ENCODE assay signal across 8 cellular contexts in genomic region chr15:60255390-60255789, GRCh38.
A peak's percentile ranks its signal among the peaks of the same experiment; 100 is the strongest.
DNase-seq lines count a peak whose midpoint lies in the region; ATAC-seq, FAIRE-seq and TF ChIP-seq lines count a peak whose summit lies in the region.

No MANE protein-coding gene starts in this region.

- peak; percentile 40 for DNase-seq in activated CD4-positive, alpha-beta T cell treated with anti-CD3 and anti-CD28 coated beads for 48 hours
- DNase-seq in activated CD4-positive, alpha-beta T cell treated with anti-CD3 and anti-CD28 coated beads, Interleukin-2, amount 50 U/mL, for 1 hour, result no peak
- DNase-seq in left lung (no peak), kidney (no peak), testis (no peak), Right ventricle myocardium inferior (ENCODE audit: missing footprints) (no peak)

- intact Hi-C loops in left lung (cut with DNase I) (no loop called here), kidney (cut with DNase I) (no loop called here), testis (cut with DNase I; ENCODE audit: low total_unique reads) (no loop called here), Right ventricle myocardium inferior (cut with DNase I) (no loop called here)

- FAIRE-seq in kidney (lab: Jason Lieb, UNC), result no peak

- H3K4me2 ChIP-seq in OCI-LY3 (ENCODE audit: low read length), result peak overlapping the region; percentile 70

- H3K4me3 ChIP-seq in OCI-LY3 (ENCODE audit: low read length) (peak overlapping the region; percentile 32; the same call in 1 of the 2 replicates), left lung (no peak overlapping the region), kidney (ENCODE audit: low read length in 2 of 2) (no peak overlapping the region), testis (no peak overlapping the region)

- H3K4me1 ChIP-seq in OCI-LY3 (ENCODE audit: low read length) (peaks cover 16% of the 10 kb centered on the region), left lung (peaks cover 0 to 5% of the 10 kb centered on the region in 2 donors), kidney (ENCODE audit: control insufficient read depth in 1 of 2, insufficient read depth in 1 of 2, low read depth in 1 of 2, low read length in 2 of 2) (no peaks in the 10 kb centered on the region), testis (no peaks in the 10 kb centered on the region)

- H3K27ac ChIP-seq in OCI-LY3 (ENCODE audit: low read length) (no peak overlapping the region), left lung (no peak overlapping the region), kidney (ENCODE audit: low read depth in 2 of 2, low read length in 2 of 2) (no peak overlapping the region), testis (no peak overlapping the region)

- no peaks in the 10 kb centered on the region for H3K79me2 ChIP-seq in OCI-LY3 (ENCODE audit: low read length)

- H3K27me3 ChIP-seq in OCI-LY3 (ENCODE audit: low read depth, low read length), result no peaks in the 10 kb centered on the region
- H3K27me3 ChIP-seq in left lung, result no peaks in the 10 kb centered on the region
- H3K27me3 ChIP-seq in testis, result no peaks in the 10 kb centered on the region

- TF ChIP-seq POLR2A in testis (IDR thresholded peaks at IDR 0.05), result no peak

- H3K36me3 ChIP-seq in OCI-LY3 (replicated peaks; ENCODE audit: low read depth, low read length) (no peaks in the 10 kb centered on the region), left lung (no peaks in the 10 kb centered on the region), kidney (ENCODE audit: control insufficient read depth in 1 of 2, insufficient read depth in 2 of 2, low read length in 2 of 2) (no peaks in the 10 kb centered on the region), testis (ENCODE audit: low read depth, missing control alignments) (no peaks in the 10 kb centered on the region)

- WGBS in testis, 2 donors, result 62 to 66% methylated on average over 2 of the region's 2 CpGs

- ATAC-seq in HG02759 (IDR thresholded peaks at IDR 0.05; ENCODE audit: unreplicated experiment) (peak; percentile 92), left lung (peak; percentile 96), Right ventricle myocardium inferior (no peak)

- H3K9ac ChIP-seq in OCI-LY3 (ENCODE audit: low read length), result no peak overlapping the region
- H3K9ac ChIP-seq in kidney (ENCODE audit: low read length in 2 of 2), result no peak overlapping the region

- no peaks in the 10 kb centered on the region for H4K20me1 ChIP-seq in OCI-LY3 (ENCODE audit: insufficient read depth, low read length)

- H2AFZ ChIP-seq in OCI-LY3 (ENCODE audit: low read depth, low read length), result no peak overlapping the region

- no peaks in the 10 kb centered on the region for H3K9me3 ChIP-seq in OCI-LY3 (ENCODE audit: insufficient read depth, low read length)
- no peaks in the 10 kb centered on the region for H3K9me3 ChIP-seq in left lung
- no peaks in the 10 kb centered on the region for H3K9me3 ChIP-seq in kidney (ENCODE audit: control insufficient read depth in 1 of 2, low read length in 2 of 2)
- no peaks in the 10 kb centered on the region for H3K9me3 ChIP-seq in testis

- no peak for TF ChIP-seq CTCF in OCI-LY3 (IDR thresholded peaks at IDR 0.05; ENCODE audit: low read depth, low read length)
- TF ChIP-seq CTCF in left lung (IDR thresholded peaks at IDR 0.05), result no peak
- TF ChIP-seq CTCF in kidney (IDR thresholded peaks at IDR 0.05; ENCODE audit: borderline replicate concordance, extremely low read depth, insufficient read depth), result no peak
- TF ChIP-seq CTCF in testis (IDR thresholded peaks at IDR 0.05), result no peak
